ENCODE assay signal across 16 cellular contexts in the genomic region with DNA sequence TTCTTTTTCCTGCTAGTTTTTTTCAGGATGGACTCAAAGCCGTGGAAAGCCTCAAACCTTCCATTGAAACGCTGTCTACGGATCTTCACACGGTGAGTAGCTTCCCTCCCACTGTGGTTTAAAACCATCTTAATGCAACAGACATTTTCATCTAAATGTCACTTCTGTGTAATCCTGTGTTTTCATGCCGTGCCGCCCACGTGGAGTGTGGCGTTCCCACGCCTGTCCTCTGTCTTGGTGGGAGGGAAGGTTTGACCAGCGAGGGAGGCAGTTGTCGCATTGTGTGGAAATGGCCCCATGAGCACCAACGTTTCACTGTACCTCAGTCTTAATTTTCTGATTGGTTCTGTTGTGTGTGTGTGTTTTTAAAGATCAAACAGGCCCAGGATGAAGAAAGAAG.
"Had no signal": no experiment of that assay in that cellular context is flagged by ENCODE, and none has a peak within 500 bp of the region (broad histone marks: within the 10 kb centered on the region; RNA-seq: fewer than 3 reads in every experiment).

No MANE protein-coding gene starts in this region.

- H3K9me3 Mint-ChIP-seq: activated naive CD4-positive, alpha-beta T cell treated with anti-CD3 and anti-CD28 coated beads for 36 hours; activated naive CD8-positive, alpha-beta T cell treated with anti-CD3 and anti-CD28 coated beads, Interleukin-2, amount 50 U/mL, for 24 hours; activated T-helper 2 cell treated with anti-CD3 and anti-CD28 coated beads, Interferon-gamma antibody, Interleukin-2, Interleukin-4, amounts not matched to agents 10 μg/mL and 5 μg/mL and 100 μg/mL, durations not matched to agents 14 hours and 24 hours and 36 hours; stimulated activated effector memory CD8-positive, alpha-beta T cell treated with anti-CD3 and anti-CD28 coated beads, Interleukin-12 subunit alpha, Interleukin-12 subunit beta, amount 100 ng/mL, for 72 hours had no signal

- FAIRE-seq: bronchial epithelial cell, islet of Langerhans, pancreas had no signal

- H3K27me3 ChIP-seq: foreskin keratinocyte, pancreas, tibial artery had no signal

- H3K27ac Mint-ChIP-seq: activated naive CD4-positive, alpha-beta T cell treated with anti-CD3 and anti-CD28 coated beads for 36 hours; activated naive CD8-positive, alpha-beta T cell treated with anti-CD3 and anti-CD28 coated beads, Interleukin-2, amount 50 U/mL, for 24 hours; activated T-helper 2 cell treated with anti-CD3 and anti-CD28 coated beads, Interferon-gamma antibody, Interleukin-2, Interleukin-4, amounts not matched to agents 10 μg/mL and 5 μg/mL and 100 μg/mL, durations not matched to agents 14 hours and 24 hours and 36 hours; stimulated activated effector memory CD8-positive, alpha-beta T cell treated with anti-CD3 and anti-CD28 coated beads, Interleukin-12 subunit alpha, Interleukin-12 subunit beta, amount 100 ng/mL, for 72 hours had no signal

- H3K4me3 Mint-ChIP-seq: activated naive CD4-positive, alpha-beta T cell treated with anti-CD3 and anti-CD28 coated beads for 36 hours; activated naive CD8-positive, alpha-beta T cell treated with anti-CD3 and anti-CD28 coated beads, Interleukin-2, amount 50 U/mL, for 24 hours; naive B cell; stimulated activated effector memory CD8-positive, alpha-beta T cell treated with anti-CD3 and anti-CD28 coated beads, Interleukin-12 subunit alpha, Interleukin-12 subunit beta, amount 100 ng/mL, for 72 hours had no signal

- H3K36me3 ChIP-seq: pancreas had no signal

- H3K9me3 ChIP-seq: pancreas, tibial artery had no signal

- H3K4me1 ChIP-seq: foreskin keratinocyte, pancreas had no signal

- H3K4me1 Mint-ChIP-seq: stimulated activated effector memory CD8-positive, alpha-beta T cell treated with anti-CD3 and anti-CD28 coated beads, Interleukin-12 subunit alpha, Interleukin-12 subunit beta, amount 100 ng/mL, for 72 hours had no signal

- DNase-seq: activated CD4-positive, alpha-beta T cell treated with anti-CD3 and anti-CD28 coated beads, Interleukin-2, amount 50 U/mL, for 48 hours; activated CD4-positive, CD25-positive, alpha-beta regulatory T cell treated with anti-CD3 and anti-CD28 coated beads, Interleukin-2, amount 50 U/mL, for 72 hours; activated naive CD4-positive, alpha-beta T cell treated with anti-CD3 and anti-CD28 coated beads for 36 hours; activated naive CD8-positive, alpha-beta T cell treated with anti-CD3 and anti-CD28 coated beads, Interleukin-2, amount 50 U/mL, for 24 hours; aorta; effector CD4-positive, alpha-beta T cell; foreskin keratinocyte; naive B cell; pancreas; T-helper 9 cell; tibial artery had no signal

- H3K27ac ChIP-seq: foreskin keratinocyte, pancreas, tibial artery had no signal

- ATAC-seq: activated naive CD8-positive, alpha-beta T cell treated with anti-CD3 and anti-CD28 coated beads, Interleukin-2, amount 50 U/mL, for 24 hours; foreskin keratinocyte; stimulated activated effector memory CD8-positive, alpha-beta T cell treated with anti-CD3 and anti-CD28 coated beads, Interleukin-12 subunit alpha, Interleukin-12 subunit beta, amount 100 ng/mL, for 72 hours had no signal

- H3K27me3 Mint-ChIP-seq: activated naive CD8-positive, alpha-beta T cell treated with anti-CD3 and anti-CD28 coated beads, Interleukin-2, amount 50 U/mL, for 24 hours; naive B cell had no signal

- H3K4me3 ChIP-seq: lung, pancreas, tibial artery had no signal

- H3K36me3 Mint-ChIP-seq: naive B cell; stimulated activated effector memory CD8-positive, alpha-beta T cell treated with anti-CD3 and anti-CD28 coated beads, Interleukin-12 subunit alpha, Interleukin-12 subunit beta, amount 100 ng/mL, for 72 hours had no signal
